Comparison of ENCODE assay signal across 28 cellular contexts in genomic region chr10:111319866-111320265, GRCh38.
"Had no signal": no experiment of that assay in that cellular context is flagged by ENCODE, and none has a peak within 500 bp of the region (broad histone marks: within the 10 kb centered on the region; RNA-seq: fewer than 3 reads in every experiment).

No MANE protein-coding gene starts in this region.

- H3K4me2 ChIP-seq: hepatocyte had no signal

- H3K9me3 ChIP-seq: adrenal gland, body of pancreas, gastroesophageal sphincter had no signal

- H3K4me3 ChIP-seq: adrenal gland, body of pancreas, gastroesophageal sphincter, heart right ventricle, hepatocyte had no signal

- ATAC-seq: activated CD4-positive, alpha-beta T cell treated with anti-CD3 and anti-CD28 coated beads for 36 hours; activated CD4-positive, CD25-positive, alpha-beta regulatory T cell treated with anti-CD3 and anti-CD28 coated beads, Interleukin-2, amount 50 U/mL, for 24 hours; activated CD8-positive, alpha-beta memory T cell treated with anti-CD3 and anti-CD28 coated beads, Interleukin-2, amount 10 ng/mL, durations not matched to agents 7 days and 5 days; activated CD8-positive, alpha-beta T cell treated with anti-CD3 and anti-CD28 coated beads, Interleukin-2, amount 10 ng/mL, durations not matched to agents 7 days and 5 days; activated naive CD8-positive, alpha-beta T cell treated with anti-CD3 and anti-CD28 coated beads, Interleukin-2, amount 50 U/mL, for 24 hours; body of pancreas; foreskin keratinocyte; gastroesophageal sphincter; heart right ventricle; T-helper 17 cell had no signal

- H3K4me1 ChIP-seq: adrenal gland, body of pancreas, foreskin keratinocyte, gastroesophageal sphincter, heart right ventricle had no signal

- H3K79me2 ChIP-seq: hepatocyte had no signal

- H3K36me3 ChIP-seq: adrenal gland, gastroesophageal sphincter, heart right ventricle, WERI-Rb-1 had no signal

- DNase-seq: activated B cell treated with CpG ODN at 0.5 μM for 24 hours; activated CD4-positive, alpha-beta memory T cell treated with anti-CD3 and anti-CD28 coated beads for 36 hours; activated CD4-positive, alpha-beta T cell treated with anti-CD3 and anti-CD28 coated beads for 36 hours; activated CD4-positive, alpha-beta T cell treated with anti-CD3 and anti-CD28 coated beads, Interleukin-2, amount 10 ng/mL, durations not matched to agents 24 days and 14 days; activated CD8-positive, alpha-beta memory T cell treated with anti-CD3 and anti-CD28 coated beads, Interleukin-2, amount 10 ng/mL, durations not matched to agents 7 days and 5 days; activated CD8-positive, alpha-beta memory T cell treated with anti-CD3 and anti-CD28 coated beads, Interleukin-2, amount 50 U/mL, for 4 hours; activated CD8-positive, alpha-beta T cell treated with anti-CD3 and anti-CD28 coated beads, Interleukin-2, amount 10 ng/mL, durations not matched to agents 7 days and 5 days; activated effector memory CD4-positive, alpha-beta T cell treated with anti-CD3 and anti-CD28 coated beads, Interleukin-2, amount 50 U/mL, for 16 hours; activated naive CD4-positive, alpha-beta T cell treated with anti-CD3 and anti-CD28 coated beads for 36 hours; activated naive CD8-positive, alpha-beta T cell treated with anti-CD3 and anti-CD28 coated beads for 36 hours; activated naive CD8-positive, alpha-beta T cell treated with anti-CD3 and anti-CD28 coated beads, Interleukin-2, amount 50 U/mL, for 24 hours; activated T-cell treated with anti-CD3 and anti-CD28 coated beads, Interleukin-2, amount 50 U/mL, for 1 hour; activated T-cell treated with anti-CD3 and anti-CD28 coated beads, Interleukin-2, amount 50 U/mL, for 48 hours; adrenal gland; amygdala; aorta; body of pancreas; caudate nucleus; effector CD8-positive, alpha-beta T cell; foreskin keratinocyte; heart right ventricle; T-helper 17 cell; T1000; WERI-Rb-1 had no signal

- H3K27me3 ChIP-seq: adrenal gland, body of pancreas, foreskin keratinocyte, hepatocyte had no signal

- H3K27ac ChIP-seq: adrenal gland, body of pancreas, epithelial cell of prostate, foreskin keratinocyte, gastroesophageal sphincter, heart right ventricle, hepatocyte, WERI-Rb-1 had no signal

- H2AFZ ChIP-seq: hepatocyte had no signal
